ENCODE assay signal across 5 cellular contexts in genomic region chr10:100679327-100679726, GRCh38.
"Had no signal": no experiment of that assay in that cellular context is flagged by ENCODE, and none has a peak within 500 bp of the region (broad histone marks: within the 10 kb centered on the region; RNA-seq: fewer than 3 reads in every experiment).

No MANE protein-coding gene starts in this region.

- H3K4me3 ChIP-seq: K562 had no signal

- H3K27ac Mint-ChIP-seq: IgD-negative memory B cell had no signal

- DNase-seq: IMR-90, KBM-7 had no signal

- H3K36me3 Mint-ChIP-seq: IgD-negative memory B cell had no signal

- H3K27ac ChIP-seq: HL-60 had no signal

- H3K4me3 Mint-ChIP-seq: IgD-negative memory B cell had no signal
